Comparison of ENCODE assay signal across 39 cellular contexts in the genomic region with DNA sequence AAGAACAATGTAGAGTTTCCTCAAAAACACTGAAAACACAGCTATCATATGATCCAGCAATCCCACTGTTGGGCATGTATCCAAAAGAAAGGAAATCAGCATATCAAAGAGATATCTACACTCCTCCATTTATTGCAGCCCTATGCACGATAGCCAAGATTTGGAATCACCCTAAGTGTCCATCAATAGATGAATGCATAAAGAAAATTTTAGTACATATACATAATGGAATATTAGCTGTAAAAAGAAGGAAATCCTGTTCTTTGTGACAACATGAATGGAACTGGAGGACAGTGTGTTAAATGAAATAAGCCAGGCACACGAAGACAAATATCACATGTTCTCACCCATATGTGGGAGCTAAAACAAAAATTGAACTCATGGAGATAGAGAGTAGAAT.
"Had no signal": no experiment of that assay in that cellular context is flagged by ENCODE, and none has a peak within 500 bp of the region (broad histone marks: within the 10 kb centered on the region; RNA-seq: fewer than 3 reads in every experiment).

No MANE protein-coding gene starts in this region.

- H3K9me3 Mint-ChIP-seq: activated naive CD4-positive, alpha-beta T cell treated with anti-CD3 and anti-CD28 coated beads for 36 hours; activated naive CD4-positive, alpha-beta T cell treated with anti-CD3 and anti-CD28 coated beads, Interleukin-2, amount 10 ng/mL, durations not matched to agents 7 days and 5 days; activated naive CD4-positive, alpha-beta T cell treated with anti-CD3 and anti-CD28 coated beads, Interleukin-2, amount 50 U/mL, for 24 hours; activated naive CD4-positive, alpha-beta T cell treated with anti-CD3 and anti-CD28 coated beads, Interleukin-2, amount 50 U/mL, for 72 hours; activated naive CD8-positive, alpha-beta T cell treated with anti-CD3 and anti-CD28 coated beads for 36 hours; activated naive CD8-positive, alpha-beta T cell treated with anti-CD3 and anti-CD28 coated beads, Interleukin-2, amount 10 ng/mL, durations not matched to agents 7 days and 5 days; activated naive CD8-positive, alpha-beta T cell treated with anti-CD3 and anti-CD28 coated beads, Interleukin-2, amount 50 U/mL, for 24 hours; activated T-cell treated with anti-CD3 and anti-CD28 coated beads, Interleukin-2, amount 50 U/mL, for 24 hours; activated T-cell treated with anti-CD3 and anti-CD28 coated beads, Interleukin-2, amount 50 U/mL, for 4 hours; activated T-cell treated with anti-CD3 and anti-CD28 coated beads, Interleukin-2, amount 50 U/mL, for 72 hours; activated T-helper 1 cell treated with anti-CD3 and anti-CD28 coated beads, Interleukin-12 subunit alpha, Interleukin-12 subunit beta, Interleukin-2, Interleukin-4 antibody, amounts not matched to agents 30 ng/mL and 10 ng/mL and 1 ng/mL, durations not matched to agents 14 hours and 24 hours and 36 hours; activated T-helper 17 cell treated with anti-CD3 and anti-CD28 coated beads, Interleukin-2, amount 50 U/mL, for 72 hours; activated T-helper 2 cell treated with anti-CD3 and anti-CD28 coated beads, Interferon-gamma antibody, Interleukin-2, Interleukin-4, amounts not matched to agents 10 μg/mL and 5 μg/mL and 100 μg/mL, durations not matched to agents 14 hours and 24 hours and 36 hours; central memory CD8-positive, alpha-beta T cell had no signal

- H3K27ac Mint-ChIP-seq: activated naive CD4-positive, alpha-beta T cell treated with anti-CD3 and anti-CD28 coated beads for 36 hours; activated naive CD4-positive, alpha-beta T cell treated with anti-CD3 and anti-CD28 coated beads, Interleukin-2, amount 10 ng/mL, durations not matched to agents 7 days and 5 days; activated naive CD4-positive, alpha-beta T cell treated with anti-CD3 and anti-CD28 coated beads, Interleukin-2, amount 50 U/mL, for 24 hours; activated naive CD4-positive, alpha-beta T cell treated with anti-CD3 and anti-CD28 coated beads, Interleukin-2, amount 50 U/mL, for 72 hours; activated naive CD8-positive, alpha-beta T cell; activated naive CD8-positive, alpha-beta T cell treated with anti-CD3 and anti-CD28 coated beads for 36 hours; activated naive CD8-positive, alpha-beta T cell treated with anti-CD3 and anti-CD28 coated beads, Interleukin-2, amount 10 ng/mL, durations not matched to agents 7 days and 5 days; activated naive CD8-positive, alpha-beta T cell treated with anti-CD3 and anti-CD28 coated beads, Interleukin-2, amount 50 U/mL, for 24 hours; activated T-cell treated with anti-CD3 and anti-CD28 coated beads, Interleukin-2, amount 50 U/mL, for 24 hours; activated T-cell treated with anti-CD3 and anti-CD28 coated beads, Interleukin-2, amount 50 U/mL, for 72 hours; activated T-helper 1 cell treated with anti-CD3 and anti-CD28 coated beads, Interleukin-12 subunit alpha, Interleukin-12 subunit beta, Interleukin-2, Interleukin-4 antibody, amounts not matched to agents 30 ng/mL and 10 ng/mL and 1 ng/mL, durations not matched to agents 14 hours and 24 hours and 36 hours; activated T-helper 17 cell treated with anti-CD3 and anti-CD28 coated beads, Interleukin-2, amount 50 U/mL, for 72 hours; activated T-helper 2 cell treated with anti-CD3 and anti-CD28 coated beads, Interferon-gamma antibody, Interleukin-2, Interleukin-4, amounts not matched to agents 10 μg/mL and 5 μg/mL and 100 μg/mL, durations not matched to agents 14 hours and 24 hours and 36 hours had no signal

- H3K36me3 Mint-ChIP-seq: activated naive CD4-positive, alpha-beta T cell treated with anti-CD3 and anti-CD28 coated beads, Interleukin-2, amount 10 ng/mL, durations not matched to agents 7 days and 5 days; activated naive CD4-positive, alpha-beta T cell treated with anti-CD3 and anti-CD28 coated beads, Interleukin-2, amount 50 U/mL, for 24 hours; activated naive CD4-positive, alpha-beta T cell treated with anti-CD3 and anti-CD28 coated beads, Interleukin-2, amount 50 U/mL, for 72 hours; activated naive CD8-positive, alpha-beta T cell; activated naive CD8-positive, alpha-beta T cell treated with anti-CD3 and anti-CD28 coated beads for 36 hours; activated naive CD8-positive, alpha-beta T cell treated with anti-CD3 and anti-CD28 coated beads, Interleukin-2, amount 10 ng/mL, durations not matched to agents 7 days and 5 days; brain had no signal

- FAIRE-seq: bronchial epithelial cell had no signal

- H3K4me3 Mint-ChIP-seq: activated naive CD4-positive, alpha-beta T cell treated with anti-CD3 and anti-CD28 coated beads for 36 hours; activated naive CD4-positive, alpha-beta T cell treated with anti-CD3 and anti-CD28 coated beads, Interleukin-2, amount 10 ng/mL, durations not matched to agents 7 days and 5 days; activated naive CD4-positive, alpha-beta T cell treated with anti-CD3 and anti-CD28 coated beads, Interleukin-2, amount 50 U/mL, for 24 hours; activated naive CD8-positive, alpha-beta T cell; activated naive CD8-positive, alpha-beta T cell treated with anti-CD3 and anti-CD28 coated beads for 36 hours; activated naive CD8-positive, alpha-beta T cell treated with anti-CD3 and anti-CD28 coated beads, Interleukin-2, amount 10 ng/mL, durations not matched to agents 7 days and 5 days; activated naive CD8-positive, alpha-beta T cell treated with anti-CD3 and anti-CD28 coated beads, Interleukin-2, amount 50 U/mL, for 24 hours; activated T-cell treated with anti-CD3 and anti-CD28 coated beads, Interleukin-2, amount 50 U/mL, for 24 hours; activated T-cell treated with anti-CD3 and anti-CD28 coated beads, Interleukin-2, amount 50 U/mL, for 4 hours; activated T-cell treated with anti-CD3 and anti-CD28 coated beads, Interleukin-2, amount 50 U/mL, for 72 hours; activated T-helper 1 cell treated with anti-CD3 and anti-CD28 coated beads, Interleukin-12 subunit alpha, Interleukin-12 subunit beta, Interleukin-2, Interleukin-4 antibody, amounts not matched to agents 30 ng/mL and 10 ng/mL and 1 ng/mL, durations not matched to agents 14 hours and 24 hours and 36 hours; activated T-helper 17 cell treated with anti-CD3 and anti-CD28 coated beads, Interleukin-2, amount 50 U/mL, for 72 hours; brain; central memory CD8-positive, alpha-beta T cell had no signal

- H3K36me3 ChIP-seq: adrenal gland, ascending aorta, brain microvascular endothelial cell, breast epithelium, cardiac muscle cell had no signal

- H3K27ac ChIP-seq: adrenal gland, ascending aorta, body of pancreas, brain microvascular endothelial cell, breast epithelium, cardiac muscle cell had no signal

- H3K4me1 ChIP-seq: adrenal gland, ascending aorta, body of pancreas, breast epithelium had no signal

- DNase-seq: activated effector memory CD4-positive, alpha-beta T cell treated with anti-CD3 and anti-CD28 coated beads, Interleukin-2, amount 50 U/mL, for 16 hours; activated effector memory CD4-positive, alpha-beta T cell treated with Interleukin-2 at 50 U/mL for 16 hours; activated gamma-delta T cell; activated gamma-delta T cell treated with Interleukin-2 at 50 U/mL for 16 hours; activated naive CD4-positive, alpha-beta T cell; activated naive CD4-positive, alpha-beta T cell treated with anti-CD3 and anti-CD28 coated beads for 36 hours; activated naive CD4-positive, alpha-beta T cell treated with anti-CD3 and anti-CD28 coated beads, Interleukin-2, amount 10 ng/mL, durations not matched to agents 7 days and 5 days; activated naive CD4-positive, alpha-beta T cell treated with anti-CD3 and anti-CD28 coated beads, Interleukin-2, amount 50 U/mL, for 16 hours; activated naive CD4-positive, alpha-beta T cell treated with Interleukin-2 at 50 U/mL for 16 hours; activated naive CD8-positive, alpha-beta T cell treated with anti-CD3 and anti-CD28 coated beads for 36 hours; activated naive CD8-positive, alpha-beta T cell treated with anti-CD3 and anti-CD28 coated beads, Interleukin-2, amount 10 ng/mL, durations not matched to agents 7 days and 5 days; activated naive CD8-positive, alpha-beta T cell treated with anti-CD3 and anti-CD28 coated beads, Interleukin-2, amount 50 U/mL, for 24 hours; activated T-cell treated with anti-CD3 and anti-CD28 coated beads, Interleukin-2, amount 50 U/mL, for 1 hour; activated T-cell treated with anti-CD3 and anti-CD28 coated beads, Interleukin-2, amount 50 U/mL, for 24 hours; activated T-cell treated with anti-CD3 and anti-CD28 coated beads, Interleukin-2, amount 50 U/mL, for 4 hours; activated T-cell treated with anti-CD3 and anti-CD28 coated beads, Interleukin-2, amount 50 U/mL, for 48 hours; activated T-cell treated with anti-CD3 and anti-CD28 coated beads, Interleukin-2, amount 50 U/mL, for 72 hours; adrenal gland; amniotic stem cell; amygdala; anterior cingulate cortex; aorta; body of pancreas; brain microvascular endothelial cell; caudate nucleus; central memory CD4-positive, alpha-beta T cell; cerebellar nuclear complex had no signal

- H3K9me3 ChIP-seq: adrenal gland, ascending aorta, body of pancreas, breast epithelium had no signal

- H3K27me3 ChIP-seq: adrenal gland, ascending aorta, body of pancreas, brain microvascular endothelial cell, breast epithelium, cardiac muscle cell had no signal

- H3K4me1 Mint-ChIP-seq: activated naive CD4-positive, alpha-beta T cell treated with anti-CD3 and anti-CD28 coated beads, Interleukin-2, amount 10 ng/mL, durations not matched to agents 7 days and 5 days; activated naive CD4-positive, alpha-beta T cell treated with anti-CD3 and anti-CD28 coated beads, Interleukin-2, amount 50 U/mL, for 24 hours; activated naive CD8-positive, alpha-beta T cell treated with anti-CD3 and anti-CD28 coated beads for 36 hours; activated naive CD8-positive, alpha-beta T cell treated with anti-CD3 and anti-CD28 coated beads, Interleukin-2, amount 10 ng/mL, durations not matched to agents 7 days and 5 days; activated naive CD8-positive, alpha-beta T cell treated with anti-CD3 and anti-CD28 coated beads, Interleukin-2, amount 50 U/mL, for 24 hours; activated T-helper 17 cell treated with anti-CD3 and anti-CD28 coated beads, Interleukin-2, amount 50 U/mL, for 72 hours; central memory CD8-positive, alpha-beta T cell had no signal

- H3K27me3 Mint-ChIP-seq: activated naive CD4-positive, alpha-beta T cell treated with anti-CD3 and anti-CD28 coated beads, Interleukin-2, amount 10 ng/mL, durations not matched to agents 7 days and 5 days; activated naive CD4-positive, alpha-beta T cell treated with anti-CD3 and anti-CD28 coated beads, Interleukin-2, amount 50 U/mL, for 24 hours; activated naive CD8-positive, alpha-beta T cell; activated naive CD8-positive, alpha-beta T cell treated with anti-CD3 and anti-CD28 coated beads for 36 hours; activated naive CD8-positive, alpha-beta T cell treated with anti-CD3 and anti-CD28 coated beads, Interleukin-2, amount 10 ng/mL, durations not matched to agents 7 days and 5 days; activated naive CD8-positive, alpha-beta T cell treated with anti-CD3 and anti-CD28 coated beads, Interleukin-2, amount 50 U/mL, for 24 hours; activated T-cell treated with anti-CD3 and anti-CD28 coated beads, Interleukin-2, amount 50 U/mL, for 24 hours; activated T-helper 17 cell treated with anti-CD3 and anti-CD28 coated beads, Interleukin-2, amount 50 U/mL, for 72 hours; brain had no signal

- H3K4me3 ChIP-seq: adrenal gland, ascending aorta, body of pancreas, breast epithelium, cardiac muscle cell had no signal
